Comparison of ENCODE assay signal across 33 cellular contexts in the genomic region with DNA sequence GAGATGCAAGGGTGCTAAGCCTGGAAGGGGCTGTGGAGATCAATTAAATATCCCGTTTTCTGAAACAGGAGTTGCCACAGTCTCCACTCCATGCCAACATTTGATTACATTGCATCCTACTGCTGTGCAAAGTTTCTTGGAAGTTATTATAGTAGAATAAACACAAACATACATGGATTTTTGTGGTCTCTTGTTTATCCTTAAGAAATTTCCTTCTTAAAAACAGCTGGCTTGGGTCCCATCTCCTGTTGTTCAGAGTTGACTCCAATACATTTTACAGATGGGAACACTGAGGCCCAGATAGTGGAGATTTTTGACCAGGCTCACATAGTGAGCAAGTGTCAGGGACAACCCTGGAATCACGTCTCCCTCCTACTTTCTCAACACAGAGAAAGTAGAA.
"Had no signal": no experiment of that assay in that cellular context is flagged by ENCODE, and none has a peak within 500 bp of the region (broad histone marks: within the 10 kb centered on the region; RNA-seq: fewer than 3 reads in every experiment).

No MANE protein-coding gene starts in this region.

- ATAC-seq: activated naive CD4-positive, alpha-beta T cell treated with anti-CD3 and anti-CD28 coated beads, Interleukin-2, amount 50 U/mL, for 72 hours; activated naive CD8-positive, alpha-beta T cell treated with anti-CD3 and anti-CD28 coated beads, Interleukin-2, amount 50 U/mL, for 24 hours; activated T-cell treated with anti-CD3 and anti-CD28 coated beads, Interleukin-2, amount 50 U/mL, for 4 hours; activated T-cell treated with anti-CD3 and anti-CD28 coated beads, Interleukin-2, amount 50 U/mL, for 72 hours; activated T-helper 17 cell treated with anti-CD3 and anti-CD28 coated beads, Interleukin-2, amount 50 U/mL, for 72 hours; body of pancreas had no signal

- H3K4me3 ChIP-seq: adrenal gland, ascending aorta, body of pancreas, breast epithelium, cardiac muscle cell had no signal

- FAIRE-seq: astrocyte, bronchial epithelial cell had no signal

- DNase-seq: activated effector memory CD4-positive, alpha-beta T cell treated with anti-CD3 and anti-CD28 coated beads, Interleukin-2, amount 50 U/mL, for 16 hours; activated effector memory CD4-positive, alpha-beta T cell treated with Interleukin-2 at 50 U/mL for 16 hours; activated gamma-delta T cell; activated gamma-delta T cell treated with Interleukin-2 at 50 U/mL for 16 hours; activated naive CD4-positive, alpha-beta T cell treated with anti-CD3 and anti-CD28 coated beads for 36 hours; activated naive CD4-positive, alpha-beta T cell treated with anti-CD3 and anti-CD28 coated beads, Interleukin-2, amount 10 ng/mL, durations not matched to agents 7 days and 5 days; activated naive CD4-positive, alpha-beta T cell treated with anti-CD3 and anti-CD28 coated beads, Interleukin-2, amount 50 U/mL, for 16 hours; activated naive CD4-positive, alpha-beta T cell treated with Interleukin-2 at 50 U/mL for 16 hours; activated naive CD8-positive, alpha-beta T cell treated with anti-CD3 and anti-CD28 coated beads for 36 hours; activated naive CD8-positive, alpha-beta T cell treated with anti-CD3 and anti-CD28 coated beads, Interleukin-2, amount 10 ng/mL, durations not matched to agents 7 days and 5 days; activated naive CD8-positive, alpha-beta T cell treated with anti-CD3 and anti-CD28 coated beads, Interleukin-2, amount 50 U/mL, for 24 hours; activated T-cell treated with anti-CD3 and anti-CD28 coated beads, Interleukin-2, amount 50 U/mL, for 1 hour; activated T-cell treated with anti-CD3 and anti-CD28 coated beads, Interleukin-2, amount 50 U/mL, for 24 hours; activated T-cell treated with anti-CD3 and anti-CD28 coated beads, Interleukin-2, amount 50 U/mL, for 4 hours; activated T-cell treated with anti-CD3 and anti-CD28 coated beads, Interleukin-2, amount 50 U/mL, for 48 hours; activated T-cell treated with anti-CD3 and anti-CD28 coated beads, Interleukin-2, amount 50 U/mL, for 72 hours; adrenal gland; amniotic stem cell; amygdala; anterior cingulate cortex; aorta; body of pancreas; brain microvascular endothelial cell; caudate nucleus; central memory CD4-positive, alpha-beta T cell; cerebellar nuclear complex had no signal
